1 cellular context compared by ENCODE assay signal in genomic region chr1:242523968-242524570, GRCh38.
TF ChIP-seq lines count a peak whose summit lies in the region.

No MANE protein-coding gene starts in this region.

TF ChIP-seq in WTC11, 78 proteins besides CTCF, POLR2A, EP300 and RAD21 (continued from another document and continues in another):
- TF ChIP-seq ERG (CRISPR knock-in tag; IDR thresholded peaks at IDR 0.05) (no peak), ZBTB43 (CRISPR knock-in tag; IDR thresholded peaks at IDR 0.05) (no peak), ESRRA (CRISPR knock-in tag; IDR thresholded peaks at IDR 0.05; ENCODE audit: borderline replicate concordance) (no peak), CDX4 (CRISPR knock-in tag; IDR thresholded peaks at IDR 0.05; ENCODE audit: borderline replicate concordance) (no peak), IRF1 (CRISPR knock-in tag; IDR thresholded peaks at IDR 0.05) (peak; percentile 32; the same call in 1 of the 2 replicates), ZNF281 (CRISPR knock-in tag; IDR thresholded peaks at IDR 0.05) (0 out of 2 replicates have a peak, but pooled peaks have one; percentile 10), FOXK1 (CRISPR knock-in tag; IDR thresholded peaks at IDR 0.05) (0 out of 2 replicates have a peak, but pooled peaks have one; percentile 15), KAT7 (CRISPR knock-in tag; IDR thresholded peaks at IDR 0.05; ENCODE audit: borderline replicate concordance) (no peak), ZNF317 (CRISPR knock-in tag; IDR thresholded peaks at IDR 0.05; ENCODE audit: borderline replicate concordance, low read depth) (no peak), ZNF219 (CRISPR knock-in tag; IDR thresholded peaks at IDR 0.05; ENCODE audit: borderline replicate concordance) (peak; percentile 27; the same call in 1 of the 2 replicates), ZNF532 (CRISPR knock-in tag; IDR thresholded peaks at IDR 0.05; ENCODE audit: borderline replicate concordance) (no peak), ZNF263 (CRISPR knock-in tag; IDR thresholded peaks at IDR 0.05; ENCODE audit: low read depth) (peak; percentile 70; the same call in 1 of the 2 replicates), NFYB (CRISPR knock-in tag; conservative IDR thresholded peaks at IDR 0.05; ENCODE audit: low read depth) (no peak), TEAD1 (CRISPR knock-in tag; IDR thresholded peaks at IDR 0.05) (peak; percentile 49; the same call in 1 of the 2 replicates), ZBTB21 (CRISPR knock-in tag; IDR thresholded peaks at IDR 0.05; ENCODE audit: borderline replicate concordance) (no peak; the same call in 1 of the 2 replicates), ZNF423 (CRISPR knock-in tag; IDR thresholded peaks at IDR 0.05) (peak; percentile 16; the same call in 1 of the 2 replicates), ETV6 (CRISPR knock-in tag; IDR thresholded peaks at IDR 0.05) (peak; percentile 67; the same call in 1 of the 2 replicates), EMX1 (CRISPR knock-in tag; IDR thresholded peaks at IDR 0.05) (no peak), FOXP1 (CRISPR knock-in tag; IDR thresholded peaks at IDR 0.05; ENCODE audit: borderline replicate concordance) (no peak), NR3C1 (CRISPR knock-in tag; conservative IDR thresholded peaks at IDR 0.05; ENCODE audit: low read depth) (no peak), SMAD3 (CRISPR knock-in tag; IDR thresholded peaks at IDR 0.05; ENCODE audit: borderline replicate concordance) (no peak), ZSCAN18 (CRISPR knock-in tag; IDR thresholded peaks at IDR 0.05) (no peak), ZNF232 (CRISPR knock-in tag; IDR thresholded peaks at IDR 0.05) (peak; percentile 21; the same call in 1 of the 2 replicates), AR (CRISPR knock-in tag; IDR thresholded peaks at IDR 0.05) (no peak), CREB1 (CRISPR knock-in tag; IDR thresholded peaks at IDR 0.05) (no peak), TCF7 (CRISPR knock-in tag; IDR thresholded peaks at IDR 0.05; ENCODE audit: low read depth) (no peak), FOXP4 (CRISPR knock-in tag; IDR thresholded peaks at IDR 0.05) (0 out of 2 replicates have a peak, but pooled peaks have one; percentile 13), USF1 (CRISPR knock-in tag; IDR thresholded peaks at IDR 0.05) (no peak), PRDM15 (CRISPR knock-in tag; IDR thresholded peaks at IDR 0.05) (0 out of 2 replicates have a peak, but pooled peaks have one; percentile 18), TP53 (CRISPR knock-in tag; IDR thresholded peaks at IDR 0.05) (no peak)
